In the genomic region with DNA sequence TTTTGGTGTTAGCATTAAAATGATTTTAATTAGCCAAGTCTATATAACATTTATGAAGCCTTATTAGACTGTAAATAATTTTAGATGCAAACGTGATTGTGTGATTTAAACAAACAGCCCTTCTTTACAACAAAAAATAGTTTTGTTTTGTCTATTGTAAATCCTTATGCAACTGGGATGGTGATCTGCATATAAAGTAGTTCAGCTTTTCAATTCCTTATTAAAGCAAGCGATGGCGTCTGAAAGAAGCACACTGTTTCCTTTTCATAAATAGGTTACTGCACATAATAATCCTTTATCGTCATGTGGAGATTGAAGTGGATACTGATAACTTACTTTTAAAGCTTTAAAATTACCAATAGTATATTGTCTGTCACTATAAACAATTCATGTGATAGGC, we compare ENCODE assay signal across 20 cellular contexts.
DNase-seq lines count a peak whose midpoint lies in the region; ATAC-seq, FAIRE-seq and TF ChIP-seq lines count a peak whose summit lies in the region.
"Had no signal": no experiment of that assay in that cellular context is flagged by ENCODE, and none has a peak within 500 bp of the region (broad histone marks: within the 10 kb centered on the region; RNA-seq: fewer than 3 reads in every experiment).

No MANE protein-coding gene starts in this region.

- DNase-seq in RWPE2 (ENCODE audit: low spot score) (no peak), midbrain (lab: John Stamatoyannopoulos, UW) (peak; percentile 22), NCI-H2227 treated with DMSO at 0.1 percent for 48 hours (lab: John Stamatoyannopoulos, UW) (no peak), GDM1 (lab: John Stamatoyannopoulos, UW) (no peak), ACHN (no peak)
- DNase-seq in effector memory CD4-positive, alpha-beta T cell = no peak
- DNase-seq: BE2C; CD4-positive, alpha-beta memory T cell; DMS153; DMS79 treated with DMSO at 0.1 percent for 48 hours; EL; HCEC 1CT; HFFc6 had no signal

- no peaks in the 10 kb centered on the region for H3K9me3 ChIP-seq in RWPE2 (ENCODE audit: severe bottlenecking)
- no peaks in the 10 kb centered on the region for H3K9me3 ChIP-seq in effector memory CD4-positive, alpha-beta T cell (ENCODE audit: control insufficient read depth, low read length)
- H3K9me3 ChIP-seq: BE2C had no signal

- H3K27ac ChIP-seq in RWPE2 (ENCODE audit: poor library complexity, severe bottlenecking) = no peak overlapping the region
- no peak overlapping the region for H3K27ac ChIP-seq in effector memory CD4-positive, alpha-beta T cell (ENCODE audit: insufficient read depth, low read length, poor library complexity, severe bottlenecking)
- H3K27ac ChIP-seq: C4-2B had no signal

- TF ChIP-seq CTCF in RWPE2 (IDR thresholded peaks at IDR 0.05; ENCODE audit: poor library complexity, severe bottlenecking) = peak; percentile 3

- no peak for ATAC-seq in RWPE2 (ENCODE audit: low read depth)
- ATAC-seq: HepG2 had no signal

- H3K4me1 ChIP-seq in RWPE2 (ENCODE audit: insufficient read depth, poor library complexity, severe bottlenecking) = no peaks in the 10 kb centered on the region
- H3K4me1 ChIP-seq in effector memory CD4-positive, alpha-beta T cell (ENCODE audit: control insufficient read depth, insufficient read depth, low read length, poor library complexity, severe bottlenecking) = no peaks in the 10 kb centered on the region
- H3K4me1 ChIP-seq: BE2C had no signal

- in situ Hi-C loops in ACHN (cut with HindIII; ENCODE audit: low pct_ligation_motif_present, low pct_unique_long_range_greater_than_20kb, low sequenced_read_pairs) = no loop called here

- no peaks in the 10 kb centered on the region for H3K36me3 ChIP-seq in RWPE2 (ENCODE audit: low read depth)
- no peaks in the 10 kb centered on the region for H3K36me3 ChIP-seq in effector memory CD4-positive, alpha-beta T cell (ENCODE audit: control insufficient read depth, insufficient read depth, low read length)
- H3K36me3 ChIP-seq: BE2C had no signal

- H3K27me3 ChIP-seq in RWPE2 (ENCODE audit: insufficient read depth, poor library complexity, severe bottlenecking) = no peaks in the 10 kb centered on the region
- H3K27me3 ChIP-seq in effector memory CD4-positive, alpha-beta T cell (replicated peaks; ENCODE audit: control insufficient read depth, insufficient read depth, low read length, poor library complexity, severe bottlenecking) = no peaks in the 10 kb centered on the region
- H3K27me3 ChIP-seq: BE2C had no signal

- no peak overlapping the region for H3K4me3 ChIP-seq in RWPE2 (ENCODE audit: severe bottlenecking)
- no peak overlapping the region for H3K4me3 ChIP-seq in effector memory CD4-positive, alpha-beta T cell (ENCODE audit: insufficient read depth, low read depth, low read length, poor library complexity, severe bottlenecking)

- peak; percentile 61 for FAIRE-seq in colon (lab: Jason Lieb, UNC)
- FAIRE-seq: G401.6, GM12892, GM19239, HepG2, HTR-8/SVneo had no signal
